Comparison of ENCODE assay signal across 1 cellular context in the genomic region with DNA sequence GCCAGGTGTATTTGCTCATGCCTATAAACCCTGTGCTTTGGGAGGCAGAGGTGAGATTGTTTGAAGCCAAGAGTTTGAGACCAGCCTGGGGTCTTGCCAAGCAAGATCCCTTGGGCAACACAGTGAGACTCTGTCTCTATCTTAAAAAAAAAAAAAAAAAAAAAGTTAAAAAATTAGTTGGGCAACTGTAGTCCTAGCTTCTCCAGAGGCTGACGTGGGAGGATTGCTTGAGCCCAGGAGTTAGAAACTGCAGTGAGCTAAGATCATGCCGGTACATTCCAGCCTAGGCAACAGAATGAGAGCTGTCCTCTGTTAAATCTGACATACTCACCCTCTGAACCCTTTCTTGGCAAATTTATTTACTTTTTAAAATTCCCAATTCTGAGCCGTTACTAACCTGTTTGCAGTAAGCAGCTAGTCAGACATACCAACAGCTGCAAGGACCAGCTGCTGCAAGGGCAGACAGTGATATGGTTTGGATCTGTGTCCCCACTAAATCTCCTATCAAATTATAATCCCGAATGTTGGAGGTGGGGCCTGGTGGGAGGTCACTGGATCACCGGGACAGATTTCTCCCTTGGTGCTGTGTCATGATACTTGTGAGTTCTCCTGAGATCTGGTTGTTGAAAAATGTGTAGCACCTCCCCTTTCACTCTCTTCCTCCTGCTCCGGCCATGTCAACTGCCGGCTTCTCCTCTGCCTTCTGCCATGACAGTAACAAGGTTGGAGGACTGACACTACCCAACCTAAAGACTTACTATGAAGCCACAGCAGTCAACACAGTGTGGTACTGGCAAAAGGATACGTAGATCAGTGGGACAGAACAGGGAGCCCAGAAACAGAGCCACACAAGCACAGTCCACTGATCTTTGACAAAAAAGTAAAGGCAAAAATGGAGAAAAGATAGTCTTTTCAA.
TF ChIP-seq lines count a peak whose summit lies in the region.

No MANE protein-coding gene starts in this region.

TF ChIP-seq in GM23338, 12 proteins besides CTCF, POLR2A, EP300 and RAD21 (continued from another document):
- TF ChIP-seq NANOG (IDR thresholded peaks at IDR 0.05; ENCODE audit: borderline replicate concordance) = no peak
- TF ChIP-seq CREB1 (CRISPR knock-in tag; IDR thresholded peaks at IDR 0.05; ENCODE audit: low read depth) = no peak
- TF ChIP-seq EZH2 (IDR thresholded peaks at IDR 0.05; ENCODE audit: low read depth, unreplicated experiment) = no peak
TF ChIP-seq in GM23338: peak in this region for 0.
